ENCODE assay signal across 17 cellular contexts in genomic region chr15:22956257-22956979, GRCh38. TPM values are rescaled to one million over a fixed set of nuclear protein-coding genes. Genes with fewer than 3 reads are reported as not detected.
DNase-seq lines count a peak whose midpoint lies in the region; ATAC-seq and TF ChIP-seq lines count a peak whose summit lies in the region.
"Had no signal": no experiment of that assay in that cellular context is flagged by ENCODE, and none has a peak within 500 bp of the region (broad histone marks: within the 10 kb centered on the region; RNA-seq: fewer than 3 reads in every experiment).

No MANE protein-coding gene starts in this region.

- H3K9me3 Mint-ChIP-seq in stimulated activated memory B cell treated with anti-CD40 and anti-IgM and Interleukin-4, amounts not matched to agents 10 μg/mL and 1 μg/mL and 100 μg/mL, for 72 hours: no peaks in the 10 kb centered on the region
- H3K9me3 Mint-ChIP-seq: stimulated activated naive CD8-positive, alpha-beta T cell treated with anti-CD3 and anti-CD28 coated beads, Interleukin-15, Interleukin-2, amounts not matched to agents 100 ng/mL and 50 ng/mL, for 24 hours had no signal

- intact Hi-C loops in left lung (cut with DNase I): no loop called here
- intact Hi-C loops in gastrocnemius medialis (cut with DNase I; ENCODE audit: low total_unique reads): no loop called here
- intact Hi-C loops in A673 (cut with micrococcal nuclease; ENCODE audit: unreplicated experiment): no loop called here

- peaks cover 4% of the 10 kb centered on the region for H3K36me3 Mint-ChIP-seq in stimulated activated memory B cell treated with anti-CD40 and anti-IgM and Interleukin-4, amounts not matched to agents 10 μg/mL and 1 μg/mL and 100 μg/mL, for 72 hours

- POLR2A ChIA-PET in A673 (lab: Charles Lee; ENCODE audit: low non-redundant PET): no interaction called here

- DNase-seq in NCI-H69 (lab: John Stamatoyannopoulos, UW): peak; percentile 6
- peak; percentile 43 to 83 for DNase-seq in dermis microvascular lymphatic vessel endothelial cell (ENCODE audit: low read depth in 2 of 2)
- DNase-seq in left lung: no peak
- no peak for DNase-seq in gastrocnemius medialis
- no peak for DNase-seq in KG1 (lab: John Stamatoyannopoulos, UW)
- no peak for DNase-seq in GOT3 (lab: John Stamatoyannopoulos, UW)
- DNase-seq in A673 (ENCODE audit: low spot score): no peak
- DNase-seq: activated naive CD4-positive, alpha-beta T cell treated with anti-CD3 and anti-CD28 coated beads, Interleukin-2, amount 50 U/mL, for 16 hours; mammary epithelial cell; NCI-H1105 treated with DMSO at 0.1 percent for 48 hours; NCI-H526; psoas muscle; SHP77; stimulated activated CD4-positive, alpha-beta T cell treated with anti-CD3 and anti-CD28 coated beads, Interleukin-4, amount 100 ng/mL, for 1 hour had no signal

- H3K27ac ChIP-seq in left lung (peak overlapping the region in 1 of 2 donors; percentile 37), gastrocnemius medialis (peak overlapping the region; percentile 18 to 55 (median 33)), A673 (ENCODE audit: low read depth, low read length, poor library complexity, severe bottlenecking) (no peak overlapping the region)
- H3K27ac ChIP-seq: C4-2B, psoas muscle had no signal

- peaks cover 20% of the 10 kb centered on the region for H3K27me3 Mint-ChIP-seq in stimulated activated memory B cell treated with anti-CD40 and anti-IgM and Interleukin-4, amounts not matched to agents 10 μg/mL and 1 μg/mL and 100 μg/mL, for 72 hours
- H3K27me3 Mint-ChIP-seq: stimulated activated naive CD8-positive, alpha-beta T cell treated with anti-CD3 and anti-CD28 coated beads, Interleukin-15, Interleukin-2, amounts not matched to agents 100 ng/mL and 50 ng/mL, for 24 hours had no signal

- no peaks in the 10 kb centered on the region for H3K27me3 ChIP-seq in left lung
- H3K27me3 ChIP-seq in gastrocnemius medialis: no peaks in the 10 kb centered on the region
- H3K27me3 ChIP-seq in A673 (replicated peaks; ENCODE audit: insufficient read depth, low read depth, low read length, poor library complexity): no peaks in the 10 kb centered on the region

- H3K36me3 ChIP-seq in left lung (no peaks in the 10 kb centered on the region), gastrocnemius medialis (no peaks in the 10 kb centered on the region), A673 (ENCODE audit: insufficient read depth, low read length, poor library complexity, severe bottlenecking) (no peaks in the 10 kb centered on the region)

- no peak overlapping the region for H3K4me3 Mint-ChIP-seq in stimulated activated memory B cell treated with anti-CD40 and anti-IgM and Interleukin-4, amounts not matched to agents 10 μg/mL and 1 μg/mL and 100 μg/mL, for 72 hours
- H3K4me3 Mint-ChIP-seq: stimulated activated naive CD8-positive, alpha-beta T cell treated with anti-CD3 and anti-CD28 coated beads, Interleukin-15, Interleukin-2, amounts not matched to agents 100 ng/mL and 50 ng/mL, for 24 hours had no signal

- H3K4me1 ChIP-seq in left lung (peaks cover 16 to 77% of the 10 kb centered on the region in 2 donors), gastrocnemius medialis (peaks cover 35 to 37% of the 10 kb centered on the region in 2 donors), A673 (ENCODE audit: insufficient read depth, low read length, poor library complexity, severe bottlenecking) (peaks cover 15% of the 10 kb centered on the region)

- TF ChIP-seq POLR2A in gastrocnemius medialis (IDR thresholded peaks at IDR 0.05): no peak

- in situ Hi-C loops in gastrocnemius medialis (cut with MboI; ENCODE audit: low sequenced_read_pairs in 4 of 4): no loop called here

- TF ChIP-seq CTCF in left lung (IDR thresholded peaks at IDR 0.05) (no peak), gastrocnemius medialis (IDR thresholded peaks at IDR 0.05 in 4 of 5, conservative IDR thresholded peaks at IDR 0.05 in 1 of 5) (no peak), A673 (conservative IDR thresholded peaks at IDR 0.05; ENCODE audit: low read depth, low read length) (no peak)

- H3K9me3 ChIP-seq in left lung: no peaks in the 10 kb centered on the region
- no peaks in the 10 kb centered on the region for H3K9me3 ChIP-seq in gastrocnemius medialis
- H3K9me3 ChIP-seq in A673 (ENCODE audit: low read depth, low read length, poor library complexity, severe bottlenecking): no peaks in the 10 kb centered on the region
- H3K9me3 ChIP-seq: psoas muscle had no signal

- CTCF ChIA-PET in A673 (lab: Charles Lee): no interaction called here

- BruUV-seq in A673 (replicated peaks; lab: Mats Ljungman, UMichigan): no TSS peak

- H3K4me3 ChIP-seq in left lung: no peak overlapping the region
- H3K4me3 ChIP-seq in gastrocnemius medialis: no peak overlapping the region
- no peak overlapping the region for H3K4me3 ChIP-seq in A673 (ENCODE audit: low read depth, low read length, poor library complexity, severe bottlenecking)
- H3K4me3 ChIP-seq: psoas muscle had no signal

- H3K27ac Mint-ChIP-seq in stimulated activated memory B cell treated with anti-CD40 and anti-IgM and Interleukin-4, amounts not matched to agents 10 μg/mL and 1 μg/mL and 100 μg/mL, for 72 hours: no peak overlapping the region
- H3K27ac Mint-ChIP-seq: stimulated activated naive CD8-positive, alpha-beta T cell treated with anti-CD3 and anti-CD28 coated beads, Interleukin-15, Interleukin-2, amounts not matched to agents 100 ng/mL and 50 ng/mL, for 24 hours had no signal

- H3K4me1 Mint-ChIP-seq in stimulated activated memory B cell treated with anti-CD40 and anti-IgM and Interleukin-4, amounts not matched to agents 10 μg/mL and 1 μg/mL and 100 μg/mL, for 72 hours: peaks cover 31% of the 10 kb centered on the region

- ATAC-seq in left lung: peak; percentile 19
- peak in 1 of 2 donors; percentile 18 for ATAC-seq in gastrocnemius medialis
- ATAC-seq in stimulated activated memory B cell treated with anti-CD40 and anti-IgM and Interleukin-4, amounts not matched to agents 10 μg/mL and 1 μg/mL and 100 μg/mL, for 72 hours: no peak

RNA-seq across cellular contexts. Expression of gene CYFIP1, which starts 23.8 kb away (rescaled TPM):
- total RNA-seq in dermis microvascular lymphatic vessel endothelial cell: 78.9 and 81.8 TPM in 2 replicates
- total RNA-seq in left lung: 100 to 1,000 TPM; 141 to 164 TPM
- 10 to 100 TPM; 31.1 to 52.6 (median 37.4) TPM for total RNA-seq in gastrocnemius medialis
- total RNA-seq in A673 (2021): 112 and 128 TPM in 2 replicates

Comparison
In these comparisons a context has a peak if more than half of its experiments do, and no peak if none do; other contexts are left out.
1. DNase-seq: peak in NCI-H69 (single experiment) and dermis microvascular lymphatic vessel endothelial cell (2 of 2); none in left lung (0 of 2), gastrocnemius medialis (0 of 2), KG1 (single experiment), GOT3 (single experiment) and A673 (single experiment).